In the genomic region with DNA sequence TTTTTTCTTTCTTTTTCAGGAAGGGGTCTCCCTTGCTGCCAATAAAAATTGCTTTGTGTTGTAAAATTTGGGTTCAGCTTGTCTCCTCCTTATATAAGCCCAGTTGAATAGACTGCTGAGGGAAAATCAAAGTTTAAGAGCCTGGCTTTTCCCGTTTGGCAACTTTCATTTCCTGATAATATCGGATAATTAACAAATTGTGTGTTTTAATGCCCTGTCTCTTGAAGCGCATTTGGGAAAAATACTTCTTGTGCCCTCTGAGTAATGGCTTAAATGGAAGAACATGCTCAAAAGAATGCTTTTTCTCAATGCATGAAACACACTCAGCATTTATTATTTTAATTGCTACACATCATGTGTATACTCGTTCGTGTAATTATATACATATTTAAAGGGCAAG, we compare ENCODE assay signal across 17 cellular contexts.
DNase-seq lines count a peak whose midpoint lies in the region; ATAC-seq and TF ChIP-seq lines count a peak whose summit lies in the region.
"Had no signal": no experiment of that assay in that cellular context is flagged by ENCODE, and none has a peak within 500 bp of the region (broad histone marks: within the 10 kb centered on the region; RNA-seq: fewer than 3 reads in every experiment).

No MANE protein-coding gene starts in this region.

- H3K27ac ChIP-seq in tibial nerve: peak overlapping the region; percentile 66 to 93 (median 84)
- H3K27ac ChIP-seq: PC-9 had no signal

- H3K9me3 ChIP-seq in endocrine pancreas (ENCODE audit: control insufficient read depth, low read length): no peaks in the 10 kb centered on the region
- H3K9me3 ChIP-seq in tibial nerve: no peaks in the 10 kb centered on the region
- H3K9me3 ChIP-seq: lower lobe of right lung had no signal

- peaks cover 53% of the 10 kb centered on the region for H3K4me1 Mint-ChIP-seq in nephron

- no peaks in the 10 kb centered on the region for H3K9me3 Mint-ChIP-seq in nephron
- H3K9me3 Mint-ChIP-seq: activated naive CD4-positive, alpha-beta T cell treated with anti-CD3 and anti-CD28 coated beads, Interleukin-2, amount 50 U/mL, for 72 hours; CD4-positive, CD25-positive, alpha-beta regulatory T cell had no signal

- DNase-seq in NCI-H1105 treated with DMSO at 0.1 percent for 48 hours (lab: John Stamatoyannopoulos, UW): peak; percentile 96
- DNase-seq in tibial nerve (ENCODE audit: low spot score in 2 of 2): no peak
- no peak for DNase-seq in NCI-H2107 treated with DMSO at 0.1 percent for 48 hours (lab: John Stamatoyannopoulos, UW; ENCODE audit: unreplicated experiment)
- DNase-seq in cerebellum (ENCODE audit: low spot score): no peak
- DNase-seq: activated CD8-positive, alpha-beta memory T cell treated with anti-CD3 and anti-CD28 coated beads, Interleukin-2, amount 50 U/mL, for 4 hours; lower lobe of right lung; NCI-H1048; NCI-H510A; PC-9; stimulated activated CD4-positive, alpha-beta T cell treated with anti-CD3 and anti-CD28 coated beads, Interleukin-1b, Interleukin-23, amount 100 ng/mL, for 48 hours; stimulated activated CD8-positive, alpha-beta memory T cell treated with anti-CD3 and anti-CD28 coated beads, Interleukin-4, amount 100 ng/mL, for 48 hours; SW 1271 had no signal

- no peaks in the 10 kb centered on the region for H3K27me3 Mint-ChIP-seq in nephron (ENCODE audit: low read depth)

- H3K27ac Mint-ChIP-seq in nephron: peak overlapping the region; percentile 98 to 99 (median 99)
- H3K27ac Mint-ChIP-seq: CD4-positive, CD25-positive, alpha-beta regulatory T cell had no signal

- no peak overlapping the region for H3K9ac ChIP-seq in endocrine pancreas (ENCODE audit: control insufficient read depth, insufficient read depth, low read length)

- no peaks in the 10 kb centered on the region for H3K27me3 ChIP-seq in endocrine pancreas (ENCODE audit: control insufficient read depth, insufficient read depth, low read length)
- H3K27me3 ChIP-seq in tibial nerve: no peaks in the 10 kb centered on the region

- no peaks in the 10 kb centered on the region for H3K36me3 ChIP-seq in endocrine pancreas (ENCODE audit: control insufficient read depth, insufficient read depth, low read length)
- H3K36me3 ChIP-seq in tibial nerve: no peaks in the 10 kb centered on the region
- H3K36me3 ChIP-seq: lower lobe of right lung had no signal

- H3K36me3 Mint-ChIP-seq in nephron (ENCODE audit: low read depth): no peaks in the 10 kb centered on the region
- H3K36me3 Mint-ChIP-seq: activated naive CD4-positive, alpha-beta T cell treated with anti-CD3 and anti-CD28 coated beads, Interleukin-2, amount 50 U/mL, for 72 hours; CD4-positive, CD25-positive, alpha-beta regulatory T cell had no signal

- no peak for TF ChIP-seq POLR2A in tibial nerve (IDR thresholded peaks at IDR 0.05)

- TF ChIP-seq CTCF in nephron (IDR thresholded peaks at IDR 0.05; ENCODE audit: unreplicated experiment in 3 of 3) (no peak), tibial nerve (IDR thresholded peaks at IDR 0.05) (no peak)

- TF ChIP-seq EP300 in tibial nerve (IDR thresholded peaks at IDR 0.05): no peak

- peak overlapping the region; percentile 95 for H3K4me3 ChIP-seq in endocrine pancreas (ENCODE audit: control insufficient read depth, insufficient read depth, low read length)
- peak overlapping the region in 2 of 4 donors; percentile 39 to 56 for H3K4me3 ChIP-seq in tibial nerve
- H3K4me3 ChIP-seq: PC-9 had no signal

- H3K4me1 ChIP-seq in endocrine pancreas (ENCODE audit: control insufficient read depth, insufficient read depth, low read length) (peaks cover 11% of the 10 kb centered on the region), tibial nerve (peaks cover 0 to 11% (median 0%) of the 10 kb centered on the region in 4 donors)

- ATAC-seq in GM19467 (IDR thresholded peaks at IDR 0.05; ENCODE audit: unreplicated experiment): no peak

- peak overlapping the region; percentile 83 to 91 (median 87) for H3K4me3 Mint-ChIP-seq in nephron
- H3K4me3 Mint-ChIP-seq: CD4-positive, CD25-positive, alpha-beta regulatory T cell had no signal

- 19 to 23% methylated on average over 5 of the region's 5 CpGs for WGBS in tibial nerve, 2 donors
